In the genomic region with DNA sequence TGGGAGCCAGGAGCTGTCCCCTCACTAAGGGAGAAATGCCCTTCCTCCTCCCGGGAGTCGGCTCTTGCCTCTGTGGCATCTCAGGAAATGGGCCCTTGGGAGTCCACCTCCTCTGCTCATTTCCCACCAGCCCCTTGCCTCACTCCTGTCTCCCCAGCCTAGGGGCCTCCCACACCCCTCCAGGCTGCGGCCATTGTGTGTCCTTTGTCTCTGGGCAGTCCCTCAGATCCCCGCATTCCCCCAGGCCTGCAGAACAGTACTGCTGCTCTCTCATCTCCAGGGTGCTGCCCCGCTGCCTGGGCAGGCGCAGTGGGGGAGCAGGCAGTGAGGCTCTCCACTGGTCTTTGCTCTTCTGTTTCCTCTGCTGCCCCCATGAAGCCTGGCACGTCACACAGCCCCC, we compare ENCODE assay signal across 1 cellular context.
TF ChIP-seq lines count a peak whose summit lies in the region.

No MANE protein-coding gene starts in this region.

TF ChIP-seq in GM23338, 12 proteins besides CTCF, POLR2A, EP300 and RAD21 (continued from another document):
- TF ChIP-seq, protein P1, sequence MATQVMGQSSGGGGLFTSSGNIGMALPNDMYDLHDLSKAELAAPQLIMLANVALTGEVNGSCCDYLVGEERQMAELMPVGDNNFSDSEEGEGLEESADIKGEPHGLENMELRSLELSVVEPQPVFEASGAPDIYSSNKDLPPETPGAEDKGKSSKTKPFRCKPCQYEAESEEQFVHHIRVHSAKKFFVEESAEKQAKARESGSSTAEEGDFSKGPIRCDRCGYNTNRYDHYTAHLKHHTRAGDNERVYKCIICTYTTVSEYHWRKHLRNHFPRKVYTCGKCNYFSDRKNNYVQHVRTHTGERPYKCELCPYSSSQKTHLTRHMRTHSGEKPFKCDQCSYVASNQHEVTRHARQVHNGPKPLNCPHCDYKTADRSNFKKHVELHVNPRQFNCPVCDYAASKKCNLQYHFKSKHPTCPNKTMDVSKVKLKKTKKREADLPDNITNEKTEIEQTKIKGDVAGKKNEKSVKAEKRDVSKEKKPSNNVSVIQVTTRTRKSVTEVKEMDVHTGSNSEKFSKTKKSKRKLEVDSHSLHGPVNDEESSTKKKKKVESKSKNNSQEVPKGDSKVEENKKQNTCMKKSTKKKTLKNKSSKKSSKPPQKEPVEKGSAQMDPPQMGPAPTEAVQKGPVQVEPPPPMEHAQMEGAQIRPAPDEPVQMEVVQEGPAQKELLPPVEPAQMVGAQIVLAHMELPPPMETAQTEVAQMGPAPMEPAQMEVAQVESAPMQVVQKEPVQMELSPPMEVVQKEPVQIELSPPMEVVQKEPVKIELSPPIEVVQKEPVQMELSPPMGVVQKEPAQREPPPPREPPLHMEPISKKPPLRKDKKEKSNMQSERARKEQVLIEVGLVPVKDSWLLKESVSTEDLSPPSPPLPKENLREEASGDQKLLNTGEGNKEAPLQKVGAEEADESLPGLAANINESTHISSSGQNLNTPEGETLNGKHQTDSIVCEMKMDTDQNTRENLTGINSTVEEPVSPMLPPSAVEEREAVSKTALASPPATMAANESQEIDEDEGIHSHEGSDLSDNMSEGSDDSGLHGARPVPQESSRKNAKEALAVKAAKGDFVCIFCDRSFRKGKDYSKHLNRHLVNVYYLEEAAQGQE (IDR thresholded peaks at IDR 0.05; ENCODE audit: unreplicated experiment), result no peak
